23 cellular contexts compared by ENCODE assay signal in the genomic region with DNA sequence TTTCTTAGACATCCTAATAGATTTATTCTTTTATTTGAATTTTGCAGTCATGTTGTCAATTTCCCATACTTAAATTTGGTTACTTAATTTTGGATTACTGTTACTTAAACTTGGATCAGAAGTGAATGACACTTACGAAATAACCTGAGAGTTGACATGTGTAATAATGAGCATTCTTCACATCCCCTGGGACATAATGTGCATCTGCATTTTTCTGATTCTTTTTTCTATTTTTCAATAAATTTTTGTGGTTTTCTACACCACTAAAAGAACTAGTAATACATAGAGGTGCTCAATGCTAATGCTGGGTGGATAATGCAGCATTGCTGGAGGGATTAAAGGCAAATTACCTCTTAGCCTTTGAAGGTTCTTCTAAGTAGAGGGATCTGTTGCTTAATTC. TPM values are rescaled to one million over a fixed set of nuclear protein-coding genes. Genes with fewer than 3 reads are reported as not detected.
"Had no signal": no experiment of that assay in that cellular context is flagged by ENCODE, and none has a peak within 500 bp of the region (broad histone marks: within the 10 kb centered on the region; RNA-seq: fewer than 3 reads in every experiment).

No MANE protein-coding gene starts in this region.

- H3K27ac ChIP-seq: ascending aorta, spleen, suprapubic skin, tibial artery, upper lobe of right lung, VCaP had no signal

- H3K9me3 ChIP-seq: ascending aorta, spleen, suprapubic skin, tibial artery, upper lobe of right lung had no signal

- H3K27me3 ChIP-seq: ascending aorta, spleen, suprapubic skin, tibial artery, upper lobe of right lung had no signal

- H3K36me3 ChIP-seq: ascending aorta, spleen, suprapubic skin, tibial artery, upper lobe of right lung had no signal

- H3K4me1 ChIP-seq: ascending aorta, tibial artery, upper lobe of right lung had no signal

- DNase-seq: activated CD4-positive, alpha-beta T cell treated with anti-CD3 and anti-CD28 coated beads for 4 hours; activated CD4-positive, alpha-beta T cell treated with anti-CD3 and anti-CD28 coated beads, Interleukin-2, amount 50 U/mL, for 48 hours; activated CD8-positive, alpha-beta memory T cell treated with anti-CD3 and anti-CD28 coated beads for 24 hours; activated effector memory CD4-positive, alpha-beta T cell treated with Interleukin-2 at 50 U/mL for 16 hours; activated naive CD4-positive, alpha-beta T cell treated with Interleukin-2 at 50 U/mL for 16 hours; activated naive CD8-positive, alpha-beta T cell treated with anti-CD3 and anti-CD28 coated beads for 36 hours; central memory CD4-positive, alpha-beta T cell; endodermal cell; left cardiac atrium; left ventricle myocardium superior; posterior cingulate gyrus; right cardiac atrium; spleen; stimulated activated naive CD4-positive, alpha-beta T cell; T-helper 9 cell; tibial artery; upper lobe of right lung had no signal

- H3K4me3 ChIP-seq: ascending aorta, spleen, suprapubic skin, tibial artery, upper lobe of right lung had no signal

RNA-seq across cellular contexts. Expression of a gene that starts 24.8 kb away (rescaled TPM):
- total RNA-seq: activated naive CD8-positive, alpha-beta T cell treated with anti-CD3 and anti-CD28 coated beads for 36 hours; ascending aorta; esophagus mucosa; left cardiac atrium; left ventricle myocardium superior; lung microvascular endothelial cell; osteoblast; suprapubic skin had no signal
